29 cellular contexts compared by ENCODE assay signal in genomic region chr14:96682401-96682800, GRCh38.
"Had no signal": no experiment of that assay in that cellular context is flagged by ENCODE, and none has a peak within 500 bp of the region (broad histone marks: within the 10 kb centered on the region; RNA-seq: fewer than 3 reads in every experiment).

No MANE protein-coding gene starts in this region.

- H3K27ac ChIP-seq: ascending aorta, brain microvascular endothelial cell, epithelial cell of prostate, esophagus squamous epithelium, VCaP had no signal

- H3K4me3 ChIP-seq: ascending aorta, esophagus squamous epithelium had no signal

- H3K9me3 ChIP-seq: ascending aorta, esophagus squamous epithelium had no signal

- H3K4me1 Mint-ChIP-seq: activated CD4-positive, alpha-beta memory T cell treated with anti-CD3 and anti-CD28 coated beads, Interleukin-2, amount 10 ng/mL, durations not matched to agents 7 days and 5 days; activated CD4-positive, alpha-beta T cell treated with anti-CD3 and anti-CD28 coated beads, Interleukin-2, amount 10 ng/mL, durations not matched to agents 7 days and 5 days; activated naive CD4-positive, alpha-beta T cell treated with anti-CD3 and anti-CD28 coated beads, Interleukin-2, amount 10 ng/mL, durations not matched to agents 7 days and 5 days; T-helper 17 cell had no signal

- ATAC-seq: activated naive CD4-positive, alpha-beta T cell treated with anti-CD3 and anti-CD28 coated beads, Interleukin-2, amount 50 U/mL, for 72 hours; activated T-cell treated with anti-CD3 and anti-CD28 coated beads, Interleukin-2, amount 50 U/mL, for 72 hours; T-helper 17 cell; WTC11 had no signal

- FAIRE-seq: colon, endometrium, endothelial cell of umbilical vein had no signal

- H3K27me3 ChIP-seq: ascending aorta, brain microvascular endothelial cell had no signal

- H3K36me3 ChIP-seq: ascending aorta, brain microvascular endothelial cell, esophagus squamous epithelium had no signal

- DNase-seq: activated CD4-positive, alpha-beta memory T cell treated with anti-CD3 and anti-CD28 coated beads, Interleukin-2, amount 10 ng/mL, durations not matched to agents 7 days and 5 days; activated CD4-positive, alpha-beta T cell treated with anti-CD3 and anti-CD28 coated beads for 1 hour; activated CD4-positive, alpha-beta T cell treated with anti-CD3 and anti-CD28 coated beads for 4 hours; activated CD4-positive, alpha-beta T cell treated with anti-CD3 and anti-CD28 coated beads, Interleukin-2, amount 10 ng/mL, durations not matched to agents 7 days and 5 days; activated CD4-positive, alpha-beta T cell treated with anti-CD3 and anti-CD28 coated beads, Interleukin-2, amount 50 U/mL, for 4 hours; activated CD8-positive, alpha-beta memory T cell treated with anti-CD3 and anti-CD28 coated beads, Interleukin-2, amount 50 U/mL, for 48 hours; activated gamma-delta T cell; activated naive CD4-positive, alpha-beta T cell; activated naive CD4-positive, alpha-beta T cell treated with anti-CD3 and anti-CD28 coated beads, Interleukin-2, amount 10 ng/mL, durations not matched to agents 7 days and 5 days; activated naive CD8-positive, alpha-beta T cell treated with anti-CD3 and anti-CD28 coated beads, Interleukin-2, amount 10 ng/mL, durations not matched to agents 7 days and 5 days; activated T-cell treated with anti-CD3 and anti-CD28 coated beads for 4 hours; activated T-cell treated with anti-CD3 and anti-CD28 coated beads, Interleukin-2, amount 50 U/mL, for 24 hours; activated T-cell treated with anti-CD3 and anti-CD28 coated beads, Interleukin-2, amount 50 U/mL, for 72 hours; brain microvascular endothelial cell; effector CD8-positive, alpha-beta T cell; esophagus squamous epithelium; foreskin melanocyte; T-helper 1 cell; T-helper 17 cell; T1000 had no signal

- H3K4me3 Mint-ChIP-seq: activated CD4-positive, alpha-beta memory T cell treated with anti-CD3 and anti-CD28 coated beads, Interleukin-2, amount 10 ng/mL, durations not matched to agents 7 days and 5 days; activated CD4-positive, alpha-beta T cell treated with anti-CD3 and anti-CD28 coated beads, Interleukin-2, amount 10 ng/mL, durations not matched to agents 7 days and 5 days; activated naive CD4-positive, alpha-beta T cell treated with anti-CD3 and anti-CD28 coated beads, Interleukin-2, amount 10 ng/mL, durations not matched to agents 7 days and 5 days; activated naive CD8-positive, alpha-beta T cell treated with anti-CD3 and anti-CD28 coated beads, Interleukin-2, amount 10 ng/mL, durations not matched to agents 7 days and 5 days; activated T-cell treated with anti-CD3 and anti-CD28 coated beads, Interleukin-2, amount 50 U/mL, for 24 hours; activated T-cell treated with anti-CD3 and anti-CD28 coated beads, Interleukin-2, amount 50 U/mL, for 72 hours; T-helper 17 cell; T-helper 2 cell treated with Interferon-gamma antibody and Interleukin-4, amounts not matched to agents 5 μg/mL and 100 μg/mL, for 36 hours; WTC11 had no signal

- H3K36me3 Mint-ChIP-seq: activated naive CD4-positive, alpha-beta T cell treated with anti-CD3 and anti-CD28 coated beads, Interleukin-2, amount 10 ng/mL, durations not matched to agents 7 days and 5 days; activated naive CD4-positive, alpha-beta T cell treated with anti-CD3 and anti-CD28 coated beads, Interleukin-2, amount 50 U/mL, for 72 hours; activated naive CD8-positive, alpha-beta T cell treated with anti-CD3 and anti-CD28 coated beads, Interleukin-2, amount 10 ng/mL, durations not matched to agents 7 days and 5 days; WTC11 had no signal

- H3K9me3 Mint-ChIP-seq: activated CD4-positive, alpha-beta memory T cell treated with anti-CD3 and anti-CD28 coated beads, Interleukin-2, amount 10 ng/mL, durations not matched to agents 7 days and 5 days; activated CD4-positive, alpha-beta T cell treated with anti-CD3 and anti-CD28 coated beads, Interleukin-2, amount 10 ng/mL, durations not matched to agents 7 days and 5 days; activated naive CD4-positive, alpha-beta T cell treated with anti-CD3 and anti-CD28 coated beads, Interleukin-2, amount 10 ng/mL, durations not matched to agents 7 days and 5 days; activated T-cell treated with anti-CD3 and anti-CD28 coated beads, Interleukin-2, amount 50 U/mL, for 24 hours; T-helper 2 cell treated with Interferon-gamma antibody and Interleukin-4, amounts not matched to agents 5 μg/mL and 100 μg/mL, for 36 hours; WTC11 had no signal

- H3K4me1 ChIP-seq: ascending aorta, esophagus squamous epithelium had no signal

- H3K27ac Mint-ChIP-seq: activated CD4-positive, alpha-beta memory T cell treated with anti-CD3 and anti-CD28 coated beads, Interleukin-2, amount 10 ng/mL, durations not matched to agents 7 days and 5 days; activated CD4-positive, alpha-beta T cell treated with anti-CD3 and anti-CD28 coated beads, Interleukin-2, amount 10 ng/mL, durations not matched to agents 7 days and 5 days; activated naive CD4-positive, alpha-beta T cell treated with anti-CD3 and anti-CD28 coated beads, Interleukin-2, amount 10 ng/mL, durations not matched to agents 7 days and 5 days; activated naive CD4-positive, alpha-beta T cell treated with anti-CD3 and anti-CD28 coated beads, Interleukin-2, amount 50 U/mL, for 72 hours; activated naive CD8-positive, alpha-beta T cell treated with anti-CD3 and anti-CD28 coated beads, Interleukin-2, amount 10 ng/mL, durations not matched to agents 7 days and 5 days; activated T-cell treated with anti-CD3 and anti-CD28 coated beads, Interleukin-2, amount 50 U/mL, for 24 hours; activated T-cell treated with anti-CD3 and anti-CD28 coated beads, Interleukin-2, amount 50 U/mL, for 72 hours; T-helper 17 cell; T-helper 2 cell treated with Interferon-gamma antibody and Interleukin-4, amounts not matched to agents 5 μg/mL and 100 μg/mL, for 36 hours; WTC11 had no signal
